Comparison of ENCODE assay signal across 27 cellular contexts in the genomic region with DNA sequence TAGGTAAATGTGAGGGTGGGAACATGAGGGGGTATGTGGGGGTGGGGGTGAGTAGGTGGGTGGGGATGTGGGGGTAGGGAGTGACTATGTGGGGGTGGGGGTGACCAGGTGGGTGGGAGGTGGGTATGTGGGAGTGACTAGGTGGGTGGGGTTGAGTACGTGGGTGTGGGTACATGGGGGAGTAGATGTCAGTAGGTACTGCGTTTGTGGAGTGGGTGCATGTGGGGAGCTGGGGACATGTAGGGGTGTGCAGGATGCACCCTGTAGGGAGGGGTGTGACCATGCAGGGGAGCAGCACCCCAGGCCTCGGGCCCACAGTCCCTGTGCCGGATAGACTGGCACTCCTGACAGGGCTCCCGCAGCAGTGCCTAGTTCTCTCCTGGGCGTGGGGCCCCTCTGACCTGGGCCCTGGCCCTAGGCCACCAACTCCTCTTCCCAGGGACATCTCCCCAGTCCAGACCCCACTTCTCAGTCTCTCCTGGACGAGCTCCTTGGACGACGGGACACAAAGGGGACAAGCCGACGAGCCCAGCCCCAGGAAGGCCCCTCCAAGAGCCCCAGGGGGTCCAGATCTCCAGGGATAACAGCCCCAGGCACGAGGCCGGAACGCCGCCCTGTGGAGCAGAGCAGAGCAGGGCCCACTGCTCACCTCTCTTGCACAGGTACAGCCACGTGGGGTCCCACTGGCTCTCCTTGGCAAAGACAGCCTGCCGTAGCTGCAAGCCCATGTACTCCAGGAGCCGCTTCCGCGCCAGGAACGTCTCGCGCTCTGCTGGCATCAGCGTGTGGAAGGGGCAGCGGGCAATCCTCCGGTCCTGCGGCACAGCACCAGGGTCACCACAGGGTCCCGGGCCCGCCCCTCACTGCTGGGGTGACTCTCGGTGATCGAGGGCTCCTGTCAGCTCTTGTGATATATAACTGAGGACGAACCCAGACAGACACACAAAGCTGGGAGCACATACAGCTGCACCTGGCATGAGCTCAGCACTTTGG. TPM values are rescaled to one million over a fixed set of nuclear protein-coding genes. Genes with fewer than 3 reads are reported as not detected.
DNase-seq lines count a peak whose midpoint lies in the region; ATAC-seq, FAIRE-seq and TF ChIP-seq lines count a peak whose summit lies in the region.
"Had no signal": no experiment of that assay in that cellular context is flagged by ENCODE, and none has a peak within 500 bp of the region (broad histone marks: within the 10 kb centered on the region; RNA-seq: fewer than 3 reads in every experiment).

No MANE protein-coding gene starts in this region.

- WGBS in hepatocyte (ENCODE audit: low lambda C conversion rate, missing lambda C conversion rate) = 88% methylated on average over 30 of the region's 32 CpGs
- 94% methylated on average over 31 to 32 of the region's 32 CpGs for WGBS in pancreas, 2 donors

- H3K27ac Mint-ChIP-seq in activated CD8-positive, alpha-beta T cell treated with anti-CD3 and anti-CD28 coated beads, Interleukin-2, amount 10 ng/mL, durations not matched to agents 7 days and 5 days = no peak overlapping the region
- H3K27ac Mint-ChIP-seq in activated CD8-positive, alpha-beta T cell treated with anti-CD3 and anti-CD28 coated beads for 36 hours = no peak overlapping the region
- H3K27ac Mint-ChIP-seq: activated naive CD8-positive, alpha-beta T cell treated with anti-CD3 and anti-CD28 coated beads, Interleukin-2, amount 50 U/mL, for 24 hours; brain; immature natural killer cell; memory B cell; nephron progenitor cell; stimulated activated naive B cell treated with anti-CD40 and anti-IgM and Interleukin-4, amounts not matched to agents 10 μg/mL and 1 μg/mL and 100 μg/mL, for 72 hours had no signal

- H3K9me2 ChIP-seq in hepatocyte (replicated peaks; ENCODE audit: insufficient read depth) = no peaks in the 10 kb centered on the region

- H3K4me3 Mint-ChIP-seq in activated CD8-positive, alpha-beta T cell treated with anti-CD3 and anti-CD28 coated beads, Interleukin-2, amount 10 ng/mL, durations not matched to agents 7 days and 5 days = no peak overlapping the region
- H3K4me3 Mint-ChIP-seq in activated CD8-positive, alpha-beta T cell treated with anti-CD3 and anti-CD28 coated beads for 36 hours = no peak overlapping the region
- H3K4me3 Mint-ChIP-seq: activated naive CD8-positive, alpha-beta T cell treated with anti-CD3 and anti-CD28 coated beads, Interleukin-2, amount 50 U/mL, for 24 hours; brain; immature natural killer cell; memory B cell; nephron progenitor cell; stimulated activated naive B cell treated with anti-CD40 and anti-IgM and Interleukin-4, amounts not matched to agents 10 μg/mL and 1 μg/mL and 100 μg/mL, for 72 hours had no signal

- H2AFZ ChIP-seq in hepatocyte = no peak overlapping the region

- intact Hi-C loops in activated CD8-positive, alpha-beta T cell treated with anti-CD3 and anti-CD28 coated beads for 36 hours (cut with micrococcal nuclease) = no loop called here
- intact Hi-C loops in pancreas (cut with DNase I) = no loop called here

- no peak for TF ChIP-seq CTCF in activated CD8-positive, alpha-beta T cell treated with anti-CD3 and anti-CD28 coated beads for 36 hours (IDR thresholded peaks at IDR 0.05)
- TF ChIP-seq CTCF in hepatocyte (IDR thresholded peaks at IDR 0.05; ENCODE audit: poor library complexity) (no peak), pancreas (IDR thresholded peaks at IDR 0.05) (no peak)

- H3K9me3 ChIP-seq in hepatocyte (ENCODE audit: low read depth) (no peaks in the 10 kb centered on the region), pancreas (no peaks in the 10 kb centered on the region)
- H3K9me3 ChIP-seq: tibial nerve had no signal

- H3K4me3 ChIP-seq in hepatocyte (no peak overlapping the region), pancreas (no peak overlapping the region)
- H3K4me3 ChIP-seq: tibial nerve had no signal

- ATAC-seq in activated CD8-positive, alpha-beta T cell treated with anti-CD3 and anti-CD28 coated beads, Interleukin-2, amount 10 ng/mL, durations not matched to agents 7 days and 5 days = no peak
- ATAC-seq in activated CD8-positive, alpha-beta T cell treated with anti-CD3 and anti-CD28 coated beads for 36 hours = no peak
- ATAC-seq in pancreas (no peak), HG03039 (IDR thresholded peaks at IDR 0.05; ENCODE audit: unreplicated experiment) (no peak)
- ATAC-seq: activated naive CD8-positive, alpha-beta T cell treated with anti-CD3 and anti-CD28 coated beads, Interleukin-2, amount 50 U/mL, for 24 hours; stimulated activated naive B cell treated with anti-CD40 and anti-IgM and Interleukin-4, amounts not matched to agents 10 μg/mL and 1 μg/mL and 100 μg/mL, for 72 hours had no signal

- POLR2A ChIA-PET in activated CD8-positive, alpha-beta T cell treated with anti-CD3 and anti-CD28 coated beads, Interleukin-2, amount 10 ng/mL, durations not matched to agents 7 days and 5 days (lab: Charles Lee) = no interaction called here
- POLR2A ChIA-PET in activated CD8-positive, alpha-beta T cell treated with anti-CD3 and anti-CD28 coated beads for 36 hours (lab: Charles Lee) = no interaction called here

- no peaks in the 10 kb centered on the region for H3K27me3 ChIP-seq in hepatocyte
- H3K27me3 ChIP-seq in pancreas = no peaks in the 10 kb centered on the region
- H3K27me3 ChIP-seq: tibial nerve had no signal

- no peaks in the 10 kb centered on the region for H3K27me3 Mint-ChIP-seq in activated CD8-positive, alpha-beta T cell treated with anti-CD3 and anti-CD28 coated beads, Interleukin-2, amount 10 ng/mL, durations not matched to agents 7 days and 5 days (ENCODE audit: low read depth)
- H3K27me3 Mint-ChIP-seq in activated CD8-positive, alpha-beta T cell treated with anti-CD3 and anti-CD28 coated beads for 36 hours = no peaks in the 10 kb centered on the region
- H3K27me3 Mint-ChIP-seq: activated naive CD8-positive, alpha-beta T cell treated with anti-CD3 and anti-CD28 coated beads, Interleukin-2, amount 50 U/mL, for 24 hours; memory B cell; stimulated activated naive B cell treated with anti-CD40 and anti-IgM and Interleukin-4, amounts not matched to agents 10 μg/mL and 1 μg/mL and 100 μg/mL, for 72 hours had no signal

- no peaks in the 10 kb centered on the region for H3K4me1 Mint-ChIP-seq in activated CD8-positive, alpha-beta T cell treated with anti-CD3 and anti-CD28 coated beads, Interleukin-2, amount 10 ng/mL, durations not matched to agents 7 days and 5 days (ENCODE audit: low read depth)
- no peaks in the 10 kb centered on the region for H3K4me1 Mint-ChIP-seq in activated CD8-positive, alpha-beta T cell treated with anti-CD3 and anti-CD28 coated beads for 36 hours (ENCODE audit: low read depth)
- H3K4me1 Mint-ChIP-seq: activated naive CD8-positive, alpha-beta T cell treated with anti-CD3 and anti-CD28 coated beads, Interleukin-2, amount 50 U/mL, for 24 hours; brain; immature natural killer cell; nephron progenitor cell had no signal

- FAIRE-seq in pancreas (lab: Jason Lieb, UNC) = no peak
- FAIRE-seq: colon, endometrium, GM18507, TTC549 had no signal

- no peak overlapping the region for H3K4me2 ChIP-seq in hepatocyte

- no peaks in the 10 kb centered on the region for H3K79me2 ChIP-seq in hepatocyte

- H3K4me1 ChIP-seq in hepatocyte (ENCODE audit: insufficient read depth) (no peaks in the 10 kb centered on the region), pancreas (no peaks in the 10 kb centered on the region)
- H3K4me1 ChIP-seq: tibial nerve had no signal

- CTCF ChIA-PET in activated CD8-positive, alpha-beta T cell treated with anti-CD3 and anti-CD28 coated beads, Interleukin-2, amount 10 ng/mL, durations not matched to agents 7 days and 5 days (lab: Charles Lee) = no interaction called here
- CTCF ChIA-PET in activated CD8-positive, alpha-beta T cell treated with anti-CD3 and anti-CD28 coated beads for 36 hours (lab: Charles Lee) = interaction anchor here (1.2 kb wide), 1 partner anchor 14 kb away, joined by 3 read pairs; no protein-coding TSS in a partner anchor

- peaks cover 20% of the 10 kb centered on the region for H3K36me3 Mint-ChIP-seq in activated CD8-positive, alpha-beta T cell treated with anti-CD3 and anti-CD28 coated beads, Interleukin-2, amount 10 ng/mL, durations not matched to agents 7 days and 5 days (ENCODE audit: low read depth)
- peaks cover 28% of the 10 kb centered on the region for H3K36me3 Mint-ChIP-seq in activated CD8-positive, alpha-beta T cell treated with anti-CD3 and anti-CD28 coated beads for 36 hours (ENCODE audit: low read depth)

- no peaks in the 10 kb centered on the region for H4K20me1 ChIP-seq in hepatocyte (ENCODE audit: insufficient read depth, poor library complexity, severe bottlenecking)

- peak; percentile 16 for DNase-seq in activated CD8-positive, alpha-beta T cell treated with anti-CD3 and anti-CD28 coated beads, Interleukin-2, amount 10 ng/mL, durations not matched to agents 7 days and 5 days
- no peak for DNase-seq in activated CD8-positive, alpha-beta T cell treated with anti-CD3 and anti-CD28 coated beads for 36 hours
- peak; percentile 6 for DNase-seq in AG20443 (ENCODE audit: low spot score)
- peak; percentile 2 for DNase-seq in hepatocyte (ENCODE audit: low spot score)
- DNase-seq in pancreas = peak in 4 of 6 donors; percentile 7 to 63 (median 32)
- no peak for DNase-seq in activated effector memory CD4-positive, alpha-beta T cell treated with Interleukin-2 at 50 U/mL for 16 hours
- no peak for DNase-seq in middle frontal gyrus (ENCODE audit: extremely low spot score, low spot score)
- DNase-seq: activated CD4-positive, alpha-beta T cell treated with anti-CD3 and anti-CD28 coated beads for 4 hours; activated naive CD8-positive, alpha-beta T cell treated with anti-CD3 and anti-CD28 coated beads, Interleukin-2, amount 50 U/mL, for 24 hours; Calu3; immature natural killer cell; KBM-7; NCI-H2029; NCI-H446 treated with DMSO at 0.1 percent for 48 hours; nephron progenitor cell; NK-92 treated with Interleukin-12 subunit alpha and Interleukin-12 subunit beta, amount 100 ng/mL, for 24 hours; RPMI8226; stimulated activated naive B cell treated with anti-CD40 and anti-IgM and Interleukin-4, amounts not matched to agents 10 μg/mL and 1 μg/mL and 100 μg/mL, for 72 hours; SW 1271 had no signal

- H3K36me3 ChIP-seq in hepatocyte (replicated peaks; ENCODE audit: insufficient read depth, low read depth) (no peaks in the 10 kb centered on the region), pancreas (no peaks in the 10 kb centered on the region)

- H3K9me3 Mint-ChIP-seq in activated CD8-positive, alpha-beta T cell treated with anti-CD3 and anti-CD28 coated beads, Interleukin-2, amount 10 ng/mL, durations not matched to agents 7 days and 5 days (ENCODE audit: insufficient read depth) = no peaks in the 10 kb centered on the region
- H3K9me3 Mint-ChIP-seq in activated CD8-positive, alpha-beta T cell treated with anti-CD3 and anti-CD28 coated beads for 36 hours = no peaks in the 10 kb centered on the region

- H3K27ac ChIP-seq in hepatocyte (no peak overlapping the region), pancreas (no peak overlapping the region)
- H3K27ac ChIP-seq: tibial nerve had no signal

RNA-seq across cellular contexts. Expression of gene ANKMY1, which starts 58.2 kb away (rescaled TPM):
- total RNA-seq in activated CD8-positive, alpha-beta T cell treated with anti-CD3 and anti-CD28 coated beads, Interleukin-2, amount 10 ng/mL, durations not matched to agents 7 days and 5 days = 10 to 100 TPM; 27.9 to 33.3 TPM
- total RNA-seq in activated CD8-positive, alpha-beta T cell treated with anti-CD3 and anti-CD28 coated beads for 36 hours = 10 to 100 TPM; 14.5 to 18.6 TPM
- total RNA-seq in hepatocyte (6.7 and 9.2 TPM in 2 replicates), pancreas (10 to 100 TPM in 4 of 6 donors, 1 to 10 TPM in 2; 6.9 to 11.8 (median 10.3) TPM)
- polyA plus RNA-seq in hepatocyte (7.8 and 11.1 TPM in 2 replicates), pancreas (10 to 100 TPM; 11.3 to 20.1 TPM)

Comparison
In these comparisons a context has a peak if more than half of its experiments do, and no peak if none do; other contexts are left out.
1. DNase-seq: peak in activated CD8-positive, alpha-beta T cell treated with anti-CD3 and anti-CD28 coated beads, Interleukin-2, amount 10 ng/mL, durations not matched to agents 7 days and 5 days (single experiment), AG20443 (single experiment), hepatocyte (single experiment) and pancreas (4 of 6); none in activated CD8-positive, alpha-beta T cell treated with anti-CD3 and anti-CD28 coated beads for 36 hours (single experiment), activated effector memory CD4-positive, alpha-beta T cell treated with Interleukin-2 at 50 U/mL for 16 hours (single experiment) and middle frontal gyrus (single experiment).